11 cellular contexts compared by ENCODE assay signal in genomic region chr10:112689327-112689726, GRCh38.
A peak's percentile ranks its signal among the peaks of the same experiment; 100 is the strongest.
DNase-seq lines count a peak whose midpoint lies in the region; ATAC-seq and TF ChIP-seq lines count a peak whose summit lies in the region.
"Had no signal": no experiment of that assay in that cellular context is flagged by ENCODE, and none has a peak within 500 bp of the region (broad histone marks: within the 10 kb centered on the region; RNA-seq: fewer than 3 reads in every experiment).

No MANE protein-coding gene starts in this region.

- CTCF ChIA-PET in activated CD4-positive, alpha-beta memory T cell treated with anti-CD3 and anti-CD28 coated beads for 36 hours (lab: Charles Lee), result no interaction called here
- CTCF ChIA-PET in activated CD4-positive, alpha-beta memory T cell treated with anti-CD3 and anti-CD28 coated beads, Interleukin-2, amount 10 ng/mL, durations not matched to agents 7 days and 5 days (lab: Charles Lee), result no interaction called here

- no peaks in the 10 kb centered on the region for H3K9me3 Mint-ChIP-seq in activated CD4-positive, alpha-beta memory T cell treated with anti-CD3 and anti-CD28 coated beads for 36 hours
- H3K9me3 Mint-ChIP-seq in activated CD4-positive, alpha-beta memory T cell treated with anti-CD3 and anti-CD28 coated beads, Interleukin-2, amount 10 ng/mL, durations not matched to agents 7 days and 5 days, result no peaks in the 10 kb centered on the region
- H3K9me3 Mint-ChIP-seq in glutamatergic neuron (ENCODE audit: unreplicated experiment), result no peaks in the 10 kb centered on the region
- H3K9me3 Mint-ChIP-seq: CD4-positive, CD25-positive, alpha-beta regulatory T cell had no signal

- H3K36me3 Mint-ChIP-seq in activated CD4-positive, alpha-beta memory T cell treated with anti-CD3 and anti-CD28 coated beads for 36 hours, result peaks cover 3% of the 10 kb centered on the region
- H3K36me3 Mint-ChIP-seq in activated CD4-positive, alpha-beta memory T cell treated with anti-CD3 and anti-CD28 coated beads, Interleukin-2, amount 10 ng/mL, durations not matched to agents 7 days and 5 days (ENCODE audit: low read depth), result peaks cover 2% of the 10 kb centered on the region
- H3K36me3 Mint-ChIP-seq in glutamatergic neuron (ENCODE audit: unreplicated experiment), result no peaks in the 10 kb centered on the region

- TF ChIP-seq CTCF in RWPE2 (IDR thresholded peaks at IDR 0.05; ENCODE audit: poor library complexity, severe bottlenecking) (peak; percentile 38), glutamatergic neuron (IDR thresholded peaks at IDR 0.05; ENCODE audit: partially characterized antibody, unreplicated experiment) (no peak), tibial artery (IDR thresholded peaks at IDR 0.05) (peak; percentile 27 to 40)

- no peak overlapping the region for H3K27ac Mint-ChIP-seq in activated CD4-positive, alpha-beta memory T cell treated with anti-CD3 and anti-CD28 coated beads for 36 hours
- no peak overlapping the region for H3K27ac Mint-ChIP-seq in activated CD4-positive, alpha-beta memory T cell treated with anti-CD3 and anti-CD28 coated beads, Interleukin-2, amount 10 ng/mL, durations not matched to agents 7 days and 5 days
- no peak overlapping the region for H3K27ac Mint-ChIP-seq in glutamatergic neuron (ENCODE audit: unreplicated experiment)

- H3K4me3 Mint-ChIP-seq in activated CD4-positive, alpha-beta memory T cell treated with anti-CD3 and anti-CD28 coated beads for 36 hours, result no peak overlapping the region
- no peak overlapping the region for H3K4me3 Mint-ChIP-seq in activated CD4-positive, alpha-beta memory T cell treated with anti-CD3 and anti-CD28 coated beads, Interleukin-2, amount 10 ng/mL, durations not matched to agents 7 days and 5 days
- H3K4me3 Mint-ChIP-seq in glutamatergic neuron (ENCODE audit: unreplicated experiment), result no peak overlapping the region
- H3K4me3 Mint-ChIP-seq: CD4-positive, CD25-positive, alpha-beta regulatory T cell had no signal

- H3K4me3 ChIP-seq in RWPE2 (ENCODE audit: severe bottlenecking) (no peak overlapping the region), tibial artery (no peak overlapping the region)

- H3K4me1 ChIP-seq in RWPE2 (ENCODE audit: insufficient read depth, poor library complexity, severe bottlenecking) (no peaks in the 10 kb centered on the region), tibial artery (no peaks in the 10 kb centered on the region)

- H3K9me3 ChIP-seq in RWPE2 (ENCODE audit: severe bottlenecking) (no peaks in the 10 kb centered on the region), tibial artery (no peaks in the 10 kb centered on the region)

- H3K27ac ChIP-seq in RWPE2 (ENCODE audit: poor library complexity, severe bottlenecking) (no peak overlapping the region), tibial artery (no peak overlapping the region)

- peak; percentile 40; the same call in 1 of the 3 replicates for ATAC-seq in RWPE2 (ENCODE audit: low read depth)
- ATAC-seq in HG03045 (IDR thresholded peaks at IDR 0.05; ENCODE audit: unreplicated experiment), result no peak

- H3K36me3 ChIP-seq in RWPE2 (ENCODE audit: low read depth) (no peaks in the 10 kb centered on the region), tibial artery (no peaks in the 10 kb centered on the region)

- no peaks in the 10 kb centered on the region for H3K27me3 ChIP-seq in RWPE2 (ENCODE audit: insufficient read depth, poor library complexity, severe bottlenecking)
- no peaks in the 10 kb centered on the region for H3K27me3 ChIP-seq in tibial artery

- no peaks in the 10 kb centered on the region for H3K27me3 Mint-ChIP-seq in activated CD4-positive, alpha-beta memory T cell treated with anti-CD3 and anti-CD28 coated beads for 36 hours
- no peaks in the 10 kb centered on the region for H3K27me3 Mint-ChIP-seq in activated CD4-positive, alpha-beta memory T cell treated with anti-CD3 and anti-CD28 coated beads, Interleukin-2, amount 10 ng/mL, durations not matched to agents 7 days and 5 days
- peaks cover 2% of the 10 kb centered on the region for H3K27me3 Mint-ChIP-seq in glutamatergic neuron (ENCODE audit: unreplicated experiment)
- H3K27me3 Mint-ChIP-seq: CD4-positive, CD25-positive, alpha-beta regulatory T cell had no signal

- H3K4me1 Mint-ChIP-seq in activated CD4-positive, alpha-beta memory T cell treated with anti-CD3 and anti-CD28 coated beads for 36 hours (ENCODE audit: low read depth), result no peaks in the 10 kb centered on the region
- no peaks in the 10 kb centered on the region for H3K4me1 Mint-ChIP-seq in activated CD4-positive, alpha-beta memory T cell treated with anti-CD3 and anti-CD28 coated beads, Interleukin-2, amount 10 ng/mL, durations not matched to agents 7 days and 5 days
- H3K4me1 Mint-ChIP-seq in glutamatergic neuron (ENCODE audit: low read depth, unreplicated experiment), result peaks cover 3% of the 10 kb centered on the region

- intact Hi-C loops in activated CD4-positive, alpha-beta memory T cell treated with anti-CD3 and anti-CD28 coated beads for 36 hours (cut with micrococcal nuclease), result no loop called here
- intact Hi-C loops in tibial artery (cut with DNase I; ENCODE audit: low total_unique reads), result no loop called here

- POLR2A ChIA-PET in activated CD4-positive, alpha-beta memory T cell treated with anti-CD3 and anti-CD28 coated beads for 36 hours (lab: Charles Lee), result no interaction called here
- POLR2A ChIA-PET in activated CD4-positive, alpha-beta memory T cell treated with anti-CD3 and anti-CD28 coated beads, Interleukin-2, amount 10 ng/mL, durations not matched to agents 7 days and 5 days (lab: Charles Lee), result no interaction called here

- peak; percentile 10 for DNase-seq in activated CD4-positive, alpha-beta memory T cell treated with anti-CD3 and anti-CD28 coated beads for 36 hours
- DNase-seq in activated CD4-positive, alpha-beta memory T cell treated with anti-CD3 and anti-CD28 coated beads, Interleukin-2, amount 10 ng/mL, durations not matched to agents 7 days and 5 days, result no peak
- DNase-seq in RWPE2 (ENCODE audit: low spot score), result no peak
- peak; percentile 55 for DNase-seq in glutamatergic neuron
- peak in 1 of 2 donors; percentile 66 for DNase-seq in tibial artery
- no peak for DNase-seq in stimulated activated CD4-positive, alpha-beta T cell treated with anti-CD3 and anti-CD28 coated beads, Interleukin-4, amount 100 ng/mL, for 4 hours
- no peak for DNase-seq in GF-D8 (lab: John Stamatoyannopoulos, UW)
- DNase-seq: CD4-positive, CD25-positive, alpha-beta regulatory T cell; NCI-H1105; stimulated activated CD4-positive, alpha-beta T cell treated with anti-CD3 and anti-CD28 coated beads, Interleukin-1b, Interleukin-23, amount 100 ng/mL, for 48 hours had no signal

Comparison
In these comparisons a context has a peak if more than half of its experiments do, and no peak if none do; other contexts are left out.
1. DNase-seq: peak in activated CD4-positive, alpha-beta memory T cell treated with anti-CD3 and anti-CD28 coated beads for 36 hours (single experiment) and glutamatergic neuron (single experiment); none in activated CD4-positive, alpha-beta memory T cell treated with anti-CD3 and anti-CD28 coated beads, Interleukin-2, amount 10 ng/mL, durations not matched to agents 7 days and 5 days (single experiment), RWPE2 (single experiment), stimulated activated CD4-positive, alpha-beta T cell treated with anti-CD3 and anti-CD28 coated beads, Interleukin-4, amount 100 ng/mL, for 4 hours (0 of 2) and GF-D8 (single experiment).